ENCODE assay signal across 1 cellular context in genomic region chr7:150380463-150380862, GRCh38.
TF ChIP-seq lines count a peak whose summit lies in the region.

No MANE protein-coding gene starts in this region.

TF ChIP-seq in A549, 52 proteins besides CTCF, POLR2A, EP300 and RAD21:
- no peak for TF ChIP-seq USF2 (IDR thresholded peaks at IDR 0.05)
- no peak for TF ChIP-seq KDM1A (IDR thresholded peaks at IDR 0.05; ENCODE audit: low read depth)
- no peak for TF ChIP-seq MYC (IDR thresholded peaks at IDR 0.05; ENCODE audit: borderline replicate concordance, low read length)
- TF ChIP-seq HOXB5 (CRISPR knock-in tag; IDR thresholded peaks at IDR 0.05): no peak
- no peak for TF ChIP-seq HEYL (CRISPR knock-in tag; IDR thresholded peaks at IDR 0.05)
- TF ChIP-seq PBX3 (IDR thresholded peaks at IDR 0.05): no peak
- TF ChIP-seq MAFK (IDR thresholded peaks at IDR 0.05; ENCODE audit: partially characterized antibody): no peak
- TF ChIP-seq POLR2AphosphoS2 (conservative IDR thresholded peaks at IDR 0.05; ENCODE audit: low read length): no peak
- TF ChIP-seq RARB (CRISPR knock-in tag; IDR thresholded peaks at IDR 0.05): no peak
- TF ChIP-seq HOXA7 (CRISPR knock-in tag; IDR thresholded peaks at IDR 0.05): no peak
- TF ChIP-seq RCOR1 (IDR thresholded peaks at IDR 0.05; ENCODE audit: low read depth, low read length): no peak
- TF ChIP-seq KDM5A (IDR thresholded peaks at IDR 0.05): no peak
- TF ChIP-seq SMC3 (IDR thresholded peaks at IDR 0.05): no peak
- no peak for TF ChIP-seq NR3C1 (IDR thresholded peaks at IDR 0.05)
- no peak for TF ChIP-seq PHF8 (IDR thresholded peaks at IDR 0.05; ENCODE audit: borderline replicate concordance, low read depth)
TF ChIP-seq in A549: peak in this region for 0.
